In genomic region chr9:21078702-21079101, GRCh38 we compare ENCODE assay signal across 13 cellular contexts. TPM values are rescaled to one million over a fixed set of nuclear protein-coding genes. Genes with fewer than 3 reads are reported as not detected.
DNase-seq lines count a peak whose midpoint lies in the region; ATAC-seq and TF ChIP-seq lines count a peak whose summit lies in the region.
"Had no signal": no experiment of that assay in that cellular context is flagged by ENCODE, and none has a peak within 500 bp of the region (broad histone marks: within the 10 kb centered on the region; RNA-seq: fewer than 3 reads in every experiment).

No MANE protein-coding gene starts in this region.

- H3K27me3 Mint-ChIP-seq in natural killer cell (ENCODE audit: low read depth in 2 of 2) = no peaks in the 10 kb centered on the region
- H3K27me3 Mint-ChIP-seq in natural killer cell treated with Interleukin-12 subunit alpha and Interleukin-12 subunit beta and Interleukin-15 and Interleukin-18, amount 100 ng/mL, for 72 hours = no peaks in the 10 kb centered on the region

- H3K9me3 ChIP-seq in effector memory CD4-positive, alpha-beta T cell (ENCODE audit: control insufficient read depth, low read length) = no peaks in the 10 kb centered on the region
- H3K9me3 ChIP-seq in prostate gland = no peaks in the 10 kb centered on the region

- peaks cover 10% of the 10 kb centered on the region for H3K4me1 ChIP-seq in effector memory CD4-positive, alpha-beta T cell (ENCODE audit: control insufficient read depth, insufficient read depth, low read length, poor library complexity, severe bottlenecking)
- H3K4me1 ChIP-seq in prostate gland (replicated peaks) = no peaks in the 10 kb centered on the region

- H3K27ac ChIP-seq in effector memory CD4-positive, alpha-beta T cell (ENCODE audit: insufficient read depth, low read length, poor library complexity, severe bottlenecking) = no peak overlapping the region
- no peak overlapping the region for H3K27ac ChIP-seq in prostate gland

- 100% methylated on average over 1 of the region's 1 CpG for WGBS in prostate gland

- no peaks in the 10 kb centered on the region for H3K27me3 ChIP-seq in effector memory CD4-positive, alpha-beta T cell (replicated peaks; ENCODE audit: control insufficient read depth, insufficient read depth, low read length, poor library complexity, severe bottlenecking)
- H3K27me3 ChIP-seq in prostate gland (replicated peaks; ENCODE audit: insufficient read depth) = no peaks in the 10 kb centered on the region

- no peak overlapping the region for H3K4me3 Mint-ChIP-seq in natural killer cell
- no peak overlapping the region for H3K4me3 Mint-ChIP-seq in natural killer cell treated with Interleukin-12 subunit alpha and Interleukin-12 subunit beta and Interleukin-15 and Interleukin-18, amount 100 ng/mL, for 72 hours
- H3K4me3 Mint-ChIP-seq: stimulated activated memory B cell treated with anti-CD40 and anti-IgM and Interleukin-4, amounts not matched to agents 10 μg/mL and 1 μg/mL and 100 μg/mL, for 72 hours had no signal

- H3K36me3 ChIP-seq in effector memory CD4-positive, alpha-beta T cell (ENCODE audit: control insufficient read depth, insufficient read depth, low read length) = no peaks in the 10 kb centered on the region
- H3K36me3 ChIP-seq in prostate gland = no peaks in the 10 kb centered on the region

- H3K27ac Mint-ChIP-seq in natural killer cell = peak overlapping the region in 1 of 2 donors; percentile 19
- H3K27ac Mint-ChIP-seq in natural killer cell treated with Interleukin-12 subunit alpha and Interleukin-12 subunit beta and Interleukin-15 and Interleukin-18, amount 100 ng/mL, for 72 hours = peak overlapping the region in 1 of 2 donors; percentile 12
- H3K27ac Mint-ChIP-seq: stimulated activated memory B cell treated with anti-CD40 and anti-IgM and Interleukin-4, amounts not matched to agents 10 μg/mL and 1 μg/mL and 100 μg/mL, for 72 hours had no signal

- no peaks in the 10 kb centered on the region for H3K9me3 Mint-ChIP-seq in natural killer cell
- no peaks in the 10 kb centered on the region for H3K9me3 Mint-ChIP-seq in natural killer cell treated with Interleukin-12 subunit alpha and Interleukin-12 subunit beta and Interleukin-15 and Interleukin-18, amount 100 ng/mL, for 72 hours
- H3K9me3 Mint-ChIP-seq: stimulated activated memory B cell treated with anti-CD40 and anti-IgM and Interleukin-4, amounts not matched to agents 10 μg/mL and 1 μg/mL and 100 μg/mL, for 72 hours had no signal

- H3K36me3 Mint-ChIP-seq in natural killer cell = no peaks in the 10 kb centered on the region
- H3K36me3 Mint-ChIP-seq in natural killer cell treated with Interleukin-12 subunit alpha and Interleukin-12 subunit beta and Interleukin-15 and Interleukin-18, amount 100 ng/mL, for 72 hours = no peaks in the 10 kb centered on the region

- TF ChIP-seq POLR2A in NB4 (IDR thresholded peaks at IDR 0.05; ENCODE audit: extremely low read depth, insufficient read length) (no peak), prostate gland (IDR thresholded peaks at IDR 0.05) (no peak)

- H3K4me3 ChIP-seq in NB4 (ENCODE audit: low read depth, low read length) = no peak overlapping the region
- no peak overlapping the region for H3K4me3 ChIP-seq in effector memory CD4-positive, alpha-beta T cell (ENCODE audit: insufficient read depth, low read depth, low read length, poor library complexity, severe bottlenecking)
- no peak overlapping the region for H3K4me3 ChIP-seq in prostate gland

- H3K4me1 Mint-ChIP-seq in natural killer cell = peaks cover 14 to 26% of the 10 kb centered on the region in 2 donors
- peaks cover 17 to 20% of the 10 kb centered on the region in 2 donors for H3K4me1 Mint-ChIP-seq in natural killer cell treated with Interleukin-12 subunit alpha and Interleukin-12 subunit beta and Interleukin-15 and Interleukin-18, amount 100 ng/mL, for 72 hours (ENCODE audit: low read depth in 2 of 2)
- H3K4me1 Mint-ChIP-seq: stimulated activated memory B cell treated with anti-CD40 and anti-IgM and Interleukin-4, amounts not matched to agents 10 μg/mL and 1 μg/mL and 100 μg/mL, for 72 hours had no signal

- intact Hi-C loops in natural killer cell (cut with micrococcal nuclease) (no loop called here), left ventricle myocardium superior (cut with micrococcal nuclease) (loop anchor here (2.0 kb wide), 1 partner anchor 48 kb away; no protein-coding TSS in a partner anchor), prostate gland (cut with DNase I) (no loop called here)

- ATAC-seq in natural killer cell = peak in 2 of 3 donors; percentile 43 to 51
- ATAC-seq in natural killer cell treated with Interleukin-12 subunit alpha and Interleukin-12 subunit beta and Interleukin-15 and Interleukin-18, amount 100 ng/mL, for 72 hours = no peak
- ATAC-seq in left ventricle myocardium superior = no peak
- ATAC-seq in GM19455 (IDR thresholded peaks at IDR 0.05; ENCODE audit: unreplicated experiment) = no peak
- ATAC-seq: stimulated activated memory B cell treated with anti-CD40 and anti-IgM and Interleukin-4, amounts not matched to agents 10 μg/mL and 1 μg/mL and 100 μg/mL, for 72 hours had no signal

- no peak for TF ChIP-seq CTCF in natural killer cell (IDR thresholded peaks at IDR 0.05)
- TF ChIP-seq CTCF in NB4 (IDR thresholded peaks at IDR 0.05; ENCODE audit: low read depth, low read length) = peak; percentile 58
- TF ChIP-seq CTCF in prostate gland (IDR thresholded peaks at IDR 0.05) = no peak

- DNase-seq in natural killer cell (no peak), NB4 (ENCODE audit: low read depth) (peak; percentile 81), cerebellar cortex (ENCODE audit: low spot score) (peak; percentile 7), left ventricle myocardium superior (no peak), prostate gland (ENCODE audit: low spot score) (no peak)
- no peak for DNase-seq in natural killer cell treated with Interleukin-12 subunit alpha and Interleukin-12 subunit beta and Interleukin-15 and Interleukin-18, amount 100 ng/mL, for 72 hours (ENCODE audit: low spot score)
- DNase-seq in effector memory CD4-positive, alpha-beta T cell = no peak
- DNase-seq: DMS79 treated with DMSO at 0.1 percent for 48 hours; NCI-H2171 treated with DMSO at 0.1 percent for 48 hours; retina; stimulated activated CD4-positive, alpha-beta T cell treated with anti-CD3 and anti-CD28 coated beads, Interleukin-4, amount 100 ng/mL, for 1 hour had no signal

RNA-seq across cellular contexts. Expression of gene IFNB1, which starts 1.0 kb away (rescaled TPM):
- total RNA-seq in natural killer cell (not detected), left ventricle myocardium superior (not detected), prostate gland (not detected)
- not detected for total RNA-seq in natural killer cell treated with Interleukin-12 subunit alpha and Interleukin-12 subunit beta and Interleukin-15 and Interleukin-18, amount 100 ng/mL, for 72 hours

RNA-seq across cellular contexts. Expression of gene HACD4, which starts 47.3 kb away (rescaled TPM):
- total RNA-seq in natural killer cell (10 to 100 TPM; 14.0 to 16.5 (median 14.4) TPM), left ventricle myocardium superior (0.89 TPM), prostate gland (1 to 10 TPM; 2.4 to 3.1 TPM)
- total RNA-seq in natural killer cell treated with Interleukin-12 subunit alpha and Interleukin-12 subunit beta and Interleukin-15 and Interleukin-18, amount 100 ng/mL, for 72 hours = 1 to 10 TPM; 2.2 to 3.1 TPM

Comparison
In these comparisons a context has a peak if more than half of its experiments do, and no peak if none do; other contexts are left out.
1. ATAC-seq: peak in natural killer cell (2 of 3); none in natural killer cell treated with Interleukin-12 subunit alpha and Interleukin-12 subunit beta and Interleukin-15 and Interleukin-18, amount 100 ng/mL, for 72 hours (0 of 2), left ventricle myocardium superior (single experiment) and GM19455 (single experiment).
2. DNase-seq: peak in NB4 (single experiment) and cerebellar cortex (single experiment); none in natural killer cell (single experiment), natural killer cell treated with Interleukin-12 subunit alpha and Interleukin-12 subunit beta and Interleukin-15 and Interleukin-18, amount 100 ng/mL, for 72 hours (single experiment), left ventricle myocardium superior (single experiment), effector memory CD4-positive, alpha-beta T cell (0 of 3) and prostate gland (single experiment).